12 cellular contexts compared by ENCODE assay signal in genomic region chr16:12907670-12908233, GRCh38. TPM values are rescaled to one million over a fixed set of nuclear protein-coding genes. Genes with fewer than 3 reads are reported as not detected.
A peak's percentile ranks its signal among the peaks of the same experiment; 100 is the strongest.
DNase-seq lines count a peak whose midpoint lies in the region; ATAC-seq and TF ChIP-seq lines count a peak whose summit lies in the region.
"Had no signal": no experiment of that assay in that cellular context is flagged by ENCODE, and none has a peak within 500 bp of the region (broad histone marks: within the 10 kb centered on the region; RNA-seq: fewer than 3 reads in every experiment).

No MANE protein-coding gene starts in this region.

- H3K4me1 ChIP-seq in HCT116 (ENCODE audit: control insufficient read depth in 1 of 2, insufficient read depth in 2 of 2, low read length in 2 of 2) = no peaks in the 10 kb centered on the region

- ATAC-seq in HCT116 (peak; percentile 67), GM19455 (IDR thresholded peaks at IDR 0.05; ENCODE audit: unreplicated experiment) (no peak)
- no peak for ATAC-seq in activated T-helper 17 cell treated with anti-CD3 and anti-CD28 coated beads, Interleukin-2, amount 50 U/mL, for 72 hours (replicated peaks)

- H3K27ac ChIP-seq in HCT116 (ENCODE audit: low read depth, low read length) (no peak overlapping the region), WERI-Rb-1 (no peak overlapping the region)
- H3K27ac ChIP-seq: right atrium auricular region had no signal

- POLR2A ChIA-PET in HCT116 (lab: Charles Lee) = no interaction called here

- no peak for TF ChIP-seq POLR2A in HCT116 (IDR thresholded peaks at IDR 0.05; ENCODE audit: borderline replicate concordance, extremely low read depth, insufficient read depth, insufficient read length)

- no peaks in the 10 kb centered on the region for H3K9me3 ChIP-seq in HCT116 (ENCODE audit: control insufficient read depth in 1 of 2, insufficient read depth in 1 of 2, low read depth in 1 of 2, low read length in 2 of 2)
- H3K9me3 ChIP-seq in WERI-Rb-1 (ENCODE audit: severe bottlenecking) = no peaks in the 10 kb centered on the region
- H3K9me3 ChIP-seq: right atrium auricular region had no signal

- H4K20me1 ChIP-seq in HCT116 (ENCODE audit: insufficient read depth) = no peaks in the 10 kb centered on the region

- H3K27ac Mint-ChIP-seq in activated T-helper 17 cell treated with anti-CD3 and anti-CD28 coated beads, Interleukin-2, amount 50 U/mL, for 72 hours = no peak overlapping the region

- H3K79me2 ChIP-seq in HCT116 (ENCODE audit: insufficient read depth, low read length) = no peaks in the 10 kb centered on the region

- H3K9ac ChIP-seq in HCT116 (ENCODE audit: low read length) = no peak overlapping the region

- no TSS peak for BruUV-seq in HCT116 (replicated peaks; lab: Mats Ljungman, UMichigan)

- peak; percentile 36 for TF ChIP-seq RAD21 in HCT116 (IDR thresholded peaks at IDR 0.05; ENCODE audit: low read depth)

- CTCF ChIA-PET in HCT116 (lab: Charles Lee) = interaction anchor here (0.6 to 1.6 kb wide), 5 partner anchors 10 to 812 kb away, joined by 3 to 7 read pairs (median 4); no protein-coding TSS in a partner anchor

- no peak overlapping the region for H2AFZ ChIP-seq in HCT116 (ENCODE audit: low read depth, low read length, poor library complexity, severe bottlenecking)

- TF ChIP-seq CTCF in HCT116 (IDR thresholded peaks at IDR 0.05 in 2 of 3, conservative IDR thresholded peaks at IDR 0.05 in 1 of 3; ENCODE audit: borderline replicate concordance in 1 of 3, insufficient read depth in 1 of 3, low read depth in 2 of 3, low read length in 2 of 3) = peak in 2 of 3 experiments; percentile 29 to 41; a peak in 3 of 6 replicates
- TF ChIP-seq CTCF in WERI-Rb-1 (IDR thresholded peaks at IDR 0.05; ENCODE audit: low read depth, low read length) = peak; percentile 35; the same call in 1 of the 2 replicates

- DNase-seq in NCI-H146 (lab: John Stamatoyannopoulos, UW) = peak; percentile 36
- DNase-seq in NCI-H146 treated with DMSO at 0.1 percent for 48 hours (lab: John Stamatoyannopoulos, UW; ENCODE audit: unreplicated experiment) = no peak
- DNase-seq in HCT116 (ENCODE audit: low read depth, low spot score) = no peak
- no peak for DNase-seq in WERI-Rb-1
- DNase-seq in midbrain (lab: John Stamatoyannopoulos, UW) = peak; percentile 1
- DNase-seq in kidney glomerular epithelial cell (lab: John Stamatoyannopoulos, UW) = no peak
- DNase-seq: activated CD4-positive, alpha-beta T cell treated with anti-CD3 and anti-CD28 coated beads for 48 hours; activated naive CD4-positive, alpha-beta T cell treated with anti-CD3 and anti-CD28 coated beads, Interleukin-2, amount 50 U/mL, for 16 hours; NCI-H2171 had no signal

- H3K4me3 ChIP-seq in HCT116 (replicated peaks in 1 of 2; ENCODE audit: low read depth in 1 of 2, low read length in 2 of 2) = no peak overlapping the region
- no peak overlapping the region for H3K4me3 ChIP-seq in WERI-Rb-1 (ENCODE audit: low read depth, low read length)
- H3K4me3 ChIP-seq: right atrium auricular region had no signal

- no peaks in the 10 kb centered on the region for H3K9me2 ChIP-seq in HCT116 (ENCODE audit: insufficient read depth)

- H3K4me3 Mint-ChIP-seq in activated T-helper 17 cell treated with anti-CD3 and anti-CD28 coated beads, Interleukin-2, amount 50 U/mL, for 72 hours = no peak overlapping the region

- no peak overlapping the region for H3K4me2 ChIP-seq in HCT116 (ENCODE audit: low read length)

- RAD21 ChIA-PET in HCT116 (lab: Charles Lee; ENCODE audit: low non-redundant PET in 1 of 2, low total read pairs in 2 of 2, uncharacterized antibody in 2 of 2, unreplicated experiment in 2 of 2) = interaction anchor here in 1 of 2 experiments (0.6 to 0.9 kb wide), 2 partner anchors 13 to 66 kb away, joined by 3 read pairs; no protein-coding TSS in a partner anchor

- no peaks in the 10 kb centered on the region for H3K4me1 Mint-ChIP-seq in activated T-helper 17 cell treated with anti-CD3 and anti-CD28 coated beads, Interleukin-2, amount 50 U/mL, for 72 hours

- H3K27me3 Mint-ChIP-seq in activated T-helper 17 cell treated with anti-CD3 and anti-CD28 coated beads, Interleukin-2, amount 50 U/mL, for 72 hours = peaks cover 24% of the 10 kb centered on the region

- intact Hi-C loops in HCT116 (cut with micrococcal nuclease) = loop anchor here (5.0 kb wide), 1 partner anchor 335 kb away; no protein-coding TSS in a partner anchor

- H3K36me3 ChIP-seq in HCT116 (ENCODE audit: control insufficient read depth in 1 of 2, insufficient read depth in 2 of 2, low read length in 2 of 2) = no peaks in the 10 kb centered on the region
- H3K36me3 ChIP-seq in WERI-Rb-1 = no peaks in the 10 kb centered on the region
- H3K36me3 ChIP-seq: right atrium auricular region had no signal

- H3K9me3 Mint-ChIP-seq in activated T-helper 17 cell treated with anti-CD3 and anti-CD28 coated beads, Interleukin-2, amount 50 U/mL, for 72 hours = no peaks in the 10 kb centered on the region

- H3K27me3 ChIP-seq in HCT116 (ENCODE audit: insufficient read depth, low read length) = peaks cover 13% of the 10 kb centered on the region; the same call in 1 of the 2 replicates
- peaks cover 25% of the 10 kb centered on the region for H3K27me3 ChIP-seq in WERI-Rb-1 (ENCODE audit: insufficient read depth, low read depth, severe bottlenecking)

- no peaks in the 10 kb centered on the region for H3K36me3 Mint-ChIP-seq in activated T-helper 17 cell treated with anti-CD3 and anti-CD28 coated beads, Interleukin-2, amount 50 U/mL, for 72 hours (ENCODE audit: low read depth)

TF ChIP-seq in HCT116, 20 proteins besides CTCF, POLR2A, EP300 and RAD21:
- TF ChIP-seq MAX (IDR thresholded peaks at IDR 0.05) (no peak), SP1 (IDR thresholded peaks at IDR 0.05; ENCODE audit: low read depth) (no peak), REST (IDR thresholded peaks at IDR 0.05; ENCODE audit: low read depth) (no peak), JUND (IDR thresholded peaks at IDR 0.05) (no peak), POLR2AphosphoS5 (IDR thresholded peaks at IDR 0.05; ENCODE audit: low read depth, low read length) (no peak), ELF1 (IDR thresholded peaks at IDR 0.05; ENCODE audit: borderline replicate concordance, low read depth) (no peak)
TF ChIP-seq in HCT116: peak in this region for 0.

RNA-seq across cellular contexts. Expression of gene SHISA9, which starts 6.4 kb away (rescaled TPM):
- total RNA-seq in HCT116 (2021; ENCODE audit: unreplicated experiment) = not detected
- polyA plus RNA-seq in HCT116 (2012) = 0.01 and 0.02 TPM in 2 replicates
- total RNA-seq in activated T-helper 17 cell treated with anti-CD3 and anti-CD28 coated beads, Interleukin-2, amount 50 U/mL, for 72 hours = under 1 TPM; 0.08 to 0.24 TPM

Comparison
In these comparisons a context has a peak if more than half of its experiments do, and no peak if none do; other contexts are left out.
1. DNase-seq: peak in NCI-H146 (single experiment) and midbrain (single experiment); none in NCI-H146 treated with DMSO at 0.1 percent for 48 hours (single experiment), HCT116 (single experiment), WERI-Rb-1 (single experiment) and kidney glomerular epithelial cell (single experiment).